ENCODE assay signal across 23 cellular contexts in genomic region chr14:30532264-30532663, GRCh38.
"Had no signal": no experiment of that assay in that cellular context is flagged by ENCODE, and none has a peak within 500 bp of the region (broad histone marks: within the 10 kb centered on the region; RNA-seq: fewer than 3 reads in every experiment).

No MANE protein-coding gene starts in this region.

- H3K4me3 ChIP-seq: coronary artery, esophagus muscularis mucosa, left lung, right atrium auricular region, suprapubic skin, transverse colon, vagina had no signal

- H3K9me3 Mint-ChIP-seq: activated B cell treated with CpG ODN at 0.5 μM for 24 hours; activated CD4-positive, alpha-beta memory T cell treated with anti-CD3 and anti-CD28 coated beads for 36 hours; activated naive CD4-positive, alpha-beta T cell treated with anti-CD3 and anti-CD28 coated beads, Interleukin-2, amount 10 ng/mL, durations not matched to agents 7 days and 5 days; activated naive CD8-positive, alpha-beta T cell treated with anti-CD3 and anti-CD28 coated beads, Interleukin-2, amount 50 U/mL, for 24 hours; activated T-cell treated with anti-CD3 and anti-CD28 coated beads, Interleukin-2, amount 50 U/mL, for 24 hours; brain; central memory CD8-positive, alpha-beta T cell; T-cell had no signal

- H3K4me1 ChIP-seq: esophagus muscularis mucosa, left lung, right atrium auricular region, suprapubic skin, vagina had no signal

- H3K27ac ChIP-seq: coronary artery, esophagus muscularis mucosa, left lung, right atrium auricular region, suprapubic skin, transverse colon, vagina had no signal

- H3K27ac Mint-ChIP-seq: activated B cell treated with CpG ODN at 0.5 μM for 24 hours; activated CD4-positive, alpha-beta memory T cell treated with anti-CD3 and anti-CD28 coated beads for 36 hours; activated naive CD4-positive, alpha-beta T cell treated with anti-CD3 and anti-CD28 coated beads, Interleukin-2, amount 10 ng/mL, durations not matched to agents 7 days and 5 days; activated naive CD8-positive, alpha-beta T cell treated with anti-CD3 and anti-CD28 coated beads, Interleukin-2, amount 50 U/mL, for 24 hours; activated T-cell treated with anti-CD3 and anti-CD28 coated beads, Interleukin-2, amount 50 U/mL, for 24 hours; brain; naive B cell; progenitor cell of endocrine pancreas; T-cell had no signal

- H3K27me3 Mint-ChIP-seq: activated naive CD4-positive, alpha-beta T cell treated with anti-CD3 and anti-CD28 coated beads, Interleukin-2, amount 10 ng/mL, durations not matched to agents 7 days and 5 days; brain; progenitor cell of endocrine pancreas had no signal

- H3K36me3 Mint-ChIP-seq: activated CD4-positive, alpha-beta memory T cell treated with anti-CD3 and anti-CD28 coated beads for 36 hours; activated naive CD4-positive, alpha-beta T cell treated with anti-CD3 and anti-CD28 coated beads, Interleukin-2, amount 10 ng/mL, durations not matched to agents 7 days and 5 days; brain; naive B cell; T-cell had no signal

- ATAC-seq: activated naive CD8-positive, alpha-beta T cell treated with anti-CD3 and anti-CD28 coated beads, Interleukin-2, amount 50 U/mL, for 24 hours; left lung; stimulated activated naive CD8-positive, alpha-beta T cell treated with anti-CD3 and anti-CD28 coated beads, Interleukin-15, Interleukin-2, amounts not matched to agents 100 U/mL and 50 U/mL, for 24 hours; T-cell had no signal

- DNase-seq: activated B cell treated with CpG ODN at 0.5 μM for 24 hours; activated CD4-positive, alpha-beta memory T cell treated with anti-CD3 and anti-CD28 coated beads for 36 hours; activated CD4-positive, alpha-beta T cell treated with anti-CD3 and anti-CD28 coated beads for 4 hours; activated naive CD4-positive, alpha-beta T cell treated with anti-CD3 and anti-CD28 coated beads, Interleukin-2, amount 10 ng/mL, durations not matched to agents 7 days and 5 days; activated naive CD8-positive, alpha-beta T cell treated with anti-CD3 and anti-CD28 coated beads, Interleukin-2, amount 50 U/mL, for 24 hours; activated T-cell treated with anti-CD3 and anti-CD28 coated beads, Interleukin-2, amount 50 U/mL, for 24 hours; anterior cingulate cortex; foreskin melanocyte; head of caudate nucleus; left lung; naive B cell; stimulated activated naive CD8-positive, alpha-beta T cell treated with anti-CD3 and anti-CD28 coated beads, Interleukin-15, Interleukin-2, amounts not matched to agents 100 U/mL and 50 U/mL, for 24 hours; T-cell; transverse colon had no signal

- H3K4me3 Mint-ChIP-seq: activated B cell treated with CpG ODN at 0.5 μM for 24 hours; activated CD4-positive, alpha-beta memory T cell treated with anti-CD3 and anti-CD28 coated beads for 36 hours; activated naive CD4-positive, alpha-beta T cell treated with anti-CD3 and anti-CD28 coated beads, Interleukin-2, amount 10 ng/mL, durations not matched to agents 7 days and 5 days; activated naive CD8-positive, alpha-beta T cell treated with anti-CD3 and anti-CD28 coated beads, Interleukin-2, amount 50 U/mL, for 24 hours; activated T-cell treated with anti-CD3 and anti-CD28 coated beads, Interleukin-2, amount 50 U/mL, for 24 hours; brain; central memory CD8-positive, alpha-beta T cell; naive B cell; neural crest cell; T-cell had no signal

- H3K4me1 Mint-ChIP-seq: activated B cell treated with CpG ODN at 0.5 μM for 24 hours; activated naive CD4-positive, alpha-beta T cell treated with anti-CD3 and anti-CD28 coated beads, Interleukin-2, amount 10 ng/mL, durations not matched to agents 7 days and 5 days; activated naive CD8-positive, alpha-beta T cell treated with anti-CD3 and anti-CD28 coated beads, Interleukin-2, amount 50 U/mL, for 24 hours; brain; central memory CD8-positive, alpha-beta T cell; naive B cell; neural crest cell; T-cell had no signal

- H3K9me3 ChIP-seq: esophagus muscularis mucosa, left lung, suprapubic skin, transverse colon, vagina had no signal

- H3K36me3 ChIP-seq: esophagus muscularis mucosa, left lung, right atrium auricular region, suprapubic skin, transverse colon, vagina had no signal

- H3K27me3 ChIP-seq: esophagus muscularis mucosa, right atrium auricular region, suprapubic skin, transverse colon, vagina had no signal
